Comparison of ENCODE assay signal across 8 cellular contexts in genomic region chr13:31951215-31951678, GRCh38.
DNase-seq lines count a peak whose midpoint lies in the region; ATAC-seq, FAIRE-seq and TF ChIP-seq lines count a peak whose summit lies in the region.

No MANE protein-coding gene starts in this region.

- 0 out of 2 replicates have a peak overlapping the region, but pooled peaks have one; percentile 46 for H2BK20ac ChIP-seq in IMR-90 (ENCODE audit: low read depth, low read length)

- FAIRE-seq in GM18507 (lab: Jason Lieb, UNC): peak; percentile 98

- peak overlapping the region; percentile 69; the same call in 1 of the 2 replicates for H3K18ac ChIP-seq in IMR-90 (ENCODE audit: low read depth, low read length)

- dilution Hi-C loops in IMR-90 (cut with HindIII; ENCODE audit: low sequenced_read_pairs, unreplicated experiment): no loop called here

- H3K4me2 ChIP-seq in IMR-90 (ENCODE audit: low read depth, low read length): no peak overlapping the region

- CTCF ChIA-PET in IMR-90 (lab: Yijun Ruan, JAX): no interaction called here

- TF ChIP-seq CTCF in IMR-90 (conservative IDR thresholded peaks at IDR 0.05; ENCODE audit: low read depth, low read length) (no peak), breast epithelium (IDR thresholded peaks at IDR 0.05) (no peak), neutrophil (IDR thresholded peaks at IDR 0.05) (no peak)

- H2BK5ac ChIP-seq in IMR-90 (ENCODE audit: low read depth, low read length, poor library complexity, severe bottlenecking): peak overlapping the region; percentile 66

- H3K36me3 ChIP-seq in IMR-90 (ENCODE audit: control insufficient read depth, insufficient read depth, low read length): no peaks in the 10 kb centered on the region
- no peaks in the 10 kb centered on the region for H3K36me3 ChIP-seq in breast epithelium
- peaks cover 6% of the 10 kb centered on the region for H3K36me3 ChIP-seq in neutrophil

- no peak overlapping the region; the same call in 1 of the 2 replicates for H3K14ac ChIP-seq in IMR-90 (replicated peaks; ENCODE audit: low read depth, low read length)

- in situ Hi-C loops in IMR-90 (cut with MboI; ENCODE audit: low sequenced_read_pairs): no loop called here

- peak overlapping the region; percentile 32; the same call in 1 of the 2 replicates for H4K5ac ChIP-seq in IMR-90 (ENCODE audit: low read depth, low read length)

- H3K9me1 ChIP-seq in IMR-90 (ENCODE audit: insufficient read depth, low read length): peaks cover 16% of the 10 kb centered on the region

- no peak overlapping the region for H3K9ac ChIP-seq in IMR-90 (ENCODE audit: low read depth, low read length)

- TF ChIP-seq POLR2A in IMR-90 (IDR thresholded peaks at IDR 0.05; ENCODE audit: low read depth, low read length) (no peak), breast epithelium (IDR thresholded peaks at IDR 0.05) (no peak)

- peak overlapping the region; percentile 29 for H3K23ac ChIP-seq in IMR-90 (ENCODE audit: low read depth, low read length)

- peak overlapping the region; percentile 81 for H2AK9ac ChIP-seq in IMR-90 (replicated peaks; ENCODE audit: low read depth, low read length, poor library complexity)

- H3K27me3 ChIP-seq in IMR-90 (ENCODE audit: control insufficient read depth, insufficient read depth, low read length) (no peaks in the 10 kb centered on the region), breast epithelium (no peaks in the 10 kb centered on the region), neutrophil (no peaks in the 10 kb centered on the region)

- peak overlapping the region; percentile 42; the same call in 1 of the 3 replicates for H2BK15ac ChIP-seq in IMR-90 (ENCODE audit: low read depth, low read length)

- intact Hi-C loops in IMR-90 (cut with micrococcal nuclease): no loop called here
- intact Hi-C loops in breast epithelium (cut with DNase I; ENCODE audit: low total_unique reads): no loop called here

- DNase-seq in GM18507 (ENCODE audit: extremely low spot score, insufficient read length, low read depth) (peak; percentile 30), IMR-90 (peak; percentile 70), breast epithelium (ENCODE audit: low spot score in 2 of 2) (peak in 1 of 2 donors; percentile 31), NCI-H2227 treated with DMSO at 0.1 percent for 48 hours (lab: John Stamatoyannopoulos, UW) (no peak), AG08396 (ENCODE audit: low spot score) (no peak), NCI-H2227 (lab: John Stamatoyannopoulos, UW; ENCODE audit: unreplicated experiment) (no peak)

- peak overlapping the region; percentile 67 for H2AFZ ChIP-seq in IMR-90 (replicated peaks; ENCODE audit: low read length, poor library complexity)

- H3K4ac ChIP-seq in IMR-90 (ENCODE audit: low read depth, low read length): peak overlapping the region; percentile 41

- POLR2A ChIA-PET in IMR-90 (lab: Charles Lee; ENCODE audit: unreplicated experiment): no interaction called here

- H3K79me1 ChIP-seq in IMR-90 (ENCODE audit: low read depth in 1 of 2, low read length in 2 of 2): no peaks in the 10 kb centered on the region

- no peaks in the 10 kb centered on the region for H3K9me3 ChIP-seq in IMR-90 (ENCODE audit: control insufficient read depth, insufficient read depth, low read length)
- no peaks in the 10 kb centered on the region for H3K9me3 ChIP-seq in breast epithelium
- H3K9me3 ChIP-seq in neutrophil: no peaks in the 10 kb centered on the region

- TF ChIP-seq RAD21 in IMR-90 (IDR thresholded peaks at IDR 0.05; ENCODE audit: low read length): no peak

- no peaks in the 10 kb centered on the region for H4K20me1 ChIP-seq in IMR-90 (ENCODE audit: insufficient read depth, low read length)

- ATAC-seq in GM21717 (IDR thresholded peaks at IDR 0.05; ENCODE audit: unreplicated experiment) (peak; percentile 94), IMR-90 (ENCODE audit: low read depth) (no peak)

- 0 out of 2 replicates have a peak overlapping the region, but pooled peaks have one; percentile 24 for H4K91ac ChIP-seq in IMR-90 (ENCODE audit: insufficient read depth, low read depth, low read length)

- H4K8ac ChIP-seq in IMR-90 (ENCODE audit: low read depth in 2 of 2, low read length in 2 of 2): peak overlapping the region in 1 of 2 experiments; percentile 59; a peak in 2 of 4 replicates

- H3K4me3 ChIP-seq in IMR-90 (ENCODE audit: insufficient read depth, low read depth, low read length): no peak overlapping the region
- no peak overlapping the region for H3K4me3 ChIP-seq in breast epithelium
- H3K4me3 ChIP-seq in neutrophil (ENCODE audit: low read depth in 1 of 2, low read length in 1 of 2): peak overlapping the region in 1 of 2 experiments; percentile 1

- H3K56ac ChIP-seq in IMR-90 (ENCODE audit: extremely low read depth, insufficient read depth, low read length): no peak overlapping the region

- H2BK120ac ChIP-seq in IMR-90 (ENCODE audit: low read depth, low read length): peak overlapping the region; percentile 51

- peak overlapping the region; percentile 76; the same call in 1 of the 2 replicates for H2AK5ac ChIP-seq in IMR-90 (ENCODE audit: low read depth, low read length)

- BruUV-seq in IMR-90 (replicated peaks; lab: Mats Ljungman, UMichigan): no TSS peak

- H3K27ac ChIP-seq in IMR-90 (ENCODE audit: insufficient read depth, low read length) (no peak overlapping the region), breast epithelium (peak overlapping the region; percentile 30 to 32), neutrophil (peak overlapping the region; percentile 83)

- WGBS in IMR-90 (ENCODE audit: extremely low coverage in 2 of 2, insufficient read length in 1 of 2), 2 experiments: no CpG with 5 or more reads among the region's 3 CpGs

- H3K4me1 ChIP-seq in IMR-90 (ENCODE audit: control insufficient read depth, insufficient read depth, low read length) (peaks cover 17% of the 10 kb centered on the region), breast epithelium (no peaks in the 10 kb centered on the region), neutrophil (ENCODE audit: control insufficient read depth in 1 of 2, insufficient read depth in 1 of 2, low read depth in 1 of 2, low read length in 1 of 2) (peaks cover 50 to 51% of the 10 kb centered on the region in 2 experiments)

TF ChIP-seq in IMR-90, 13 proteins besides CTCF, POLR2A, EP300 and RAD21:
- no peak for TF ChIP-seq ELK1 (IDR thresholded peaks at IDR 0.05; ENCODE audit: borderline replicate concordance, low read depth, low read length)
- TF ChIP-seq CHD1 (IDR thresholded peaks at IDR 0.05; ENCODE audit: low read depth, low read length): no peak
- TF ChIP-seq USF2 (IDR thresholded peaks at IDR 0.05; ENCODE audit: low read depth, low read length): no peak
- TF ChIP-seq MXI1 (IDR thresholded peaks at IDR 0.05; ENCODE audit: borderline replicate concordance, low read depth, low read length): no peak
- no peak for TF ChIP-seq RCOR1 (IDR thresholded peaks at IDR 0.05; ENCODE audit: insufficient replicate concordance, low read length)
- TF ChIP-seq NFE2L2 (IDR thresholded peaks at IDR 0.05; ENCODE audit: low read depth, low read length): no peak
- TF ChIP-seq CEBPB (IDR thresholded peaks at IDR 0.05; ENCODE audit: low read depth, low read length): no peak
- TF ChIP-seq FOS (IDR thresholded peaks at IDR 0.05; ENCODE audit: low read depth, low read length): no peak
- TF ChIP-seq MAFK (IDR thresholded peaks at IDR 0.05; ENCODE audit: low read depth, low read length): no peak
- no peak for TF ChIP-seq MAZ (IDR thresholded peaks at IDR 0.05; ENCODE audit: borderline replicate concordance, low read depth, low read length)
- no peak for TF ChIP-seq BHLHE40 (IDR thresholded peaks at IDR 0.05; ENCODE audit: low read depth, low read length)
- no peak for TF ChIP-seq RFX5 (IDR thresholded peaks at IDR 0.05; ENCODE audit: low read depth, low read length)
TF ChIP-seq in IMR-90: peak in this region for 0.

Comparison
In these comparisons a context has a peak if more than half of its experiments do, and no peak if none do; other contexts are left out.
1. DNase-seq: peak in GM18507 (single experiment) and IMR-90 (single experiment); none in NCI-H2227 treated with DMSO at 0.1 percent for 48 hours (single experiment), AG08396 (single experiment) and NCI-H2227 (single experiment).